ENCODE assay signal across 12 cellular contexts in the genomic region with DNA sequence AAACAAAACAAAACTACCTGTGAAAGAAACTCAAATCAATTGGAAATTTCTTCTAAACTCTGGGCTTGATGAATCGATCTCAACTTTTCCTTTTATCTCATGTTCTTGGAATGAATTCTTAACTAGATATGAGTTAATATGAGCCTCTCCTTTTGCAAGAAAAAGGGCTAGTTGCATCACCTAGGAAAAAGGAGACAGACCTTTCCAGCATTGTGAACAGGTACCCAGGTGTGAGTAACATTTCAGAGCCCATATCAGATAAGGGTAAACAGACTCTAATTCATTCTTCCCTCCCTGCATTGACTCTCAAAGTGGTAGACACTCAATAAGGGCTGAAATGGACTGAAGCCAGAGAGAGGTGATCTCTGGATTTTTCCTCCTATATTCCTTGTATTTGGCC.
"Had no signal": no experiment of that assay in that cellular context is flagged by ENCODE, and none has a peak within 500 bp of the region (broad histone marks: within the 10 kb centered on the region; RNA-seq: fewer than 3 reads in every experiment).

No MANE protein-coding gene starts in this region.

- H3K9me3 ChIP-seq: adrenal gland, gastroesophageal sphincter had no signal

- H3K27me3 ChIP-seq: adrenal gland, gastroesophageal sphincter had no signal

- H3K27ac Mint-ChIP-seq: activated CD4-positive, alpha-beta T cell treated with anti-CD3 and anti-CD28 coated beads, Interleukin-2, amount 10 ng/mL, durations not matched to agents 24 days and 14 days; activated naive CD4-positive, alpha-beta T cell treated with anti-CD3 and anti-CD28 coated beads, Interleukin-2, amount 10 ng/mL, durations not matched to agents 7 days and 5 days; activated T-helper 17 cell treated with anti-CD3 and anti-CD28 coated beads, Interleukin-2, amount 50 U/mL, for 72 hours had no signal

- H3K27ac ChIP-seq: adrenal gland, gastroesophageal sphincter had no signal

- H3K36me3 Mint-ChIP-seq: activated naive CD4-positive, alpha-beta T cell treated with anti-CD3 and anti-CD28 coated beads, Interleukin-2, amount 10 ng/mL, durations not matched to agents 7 days and 5 days had no signal

- H3K36me3 ChIP-seq: adrenal gland, gastroesophageal sphincter had no signal

- ATAC-seq: activated T-helper 17 cell treated with anti-CD3 and anti-CD28 coated beads, Interleukin-2, amount 50 U/mL, for 72 hours; gastroesophageal sphincter had no signal

- DNase-seq: activated CD4-positive, alpha-beta T cell treated with anti-CD3 and anti-CD28 coated beads, Interleukin-2, amount 10 ng/mL, durations not matched to agents 24 days and 14 days; activated CD8-positive, alpha-beta memory T cell treated with anti-CD3 and anti-CD28 coated beads for 24 hours; activated naive CD4-positive, alpha-beta T cell treated with anti-CD3 and anti-CD28 coated beads, Interleukin-2, amount 10 ng/mL, durations not matched to agents 7 days and 5 days; adrenal gland; cortex of kidney; effector CD8-positive, alpha-beta T cell; hippocampal formation; stimulated activated CD4-positive, alpha-beta T cell treated with anti-CD3 and anti-CD28 coated beads, Interleukin-2, amount 100 ng/mL, for 48 hours; stimulated activated naive CD4-positive, alpha-beta T cell treated with Interleukin-2 at 50 U/mL for 16 hours had no signal

- H3K9me3 Mint-ChIP-seq: activated CD4-positive, alpha-beta T cell treated with anti-CD3 and anti-CD28 coated beads, Interleukin-2, amount 10 ng/mL, durations not matched to agents 24 days and 14 days; activated naive CD4-positive, alpha-beta T cell treated with anti-CD3 and anti-CD28 coated beads, Interleukin-2, amount 10 ng/mL, durations not matched to agents 7 days and 5 days; activated T-helper 17 cell treated with anti-CD3 and anti-CD28 coated beads, Interleukin-2, amount 50 U/mL, for 72 hours; central memory CD8-positive, alpha-beta T cell had no signal

- H3K4me3 ChIP-seq: adrenal gland, gastroesophageal sphincter had no signal
